ENCODE assay signal across 1 cellular context in the genomic region with DNA sequence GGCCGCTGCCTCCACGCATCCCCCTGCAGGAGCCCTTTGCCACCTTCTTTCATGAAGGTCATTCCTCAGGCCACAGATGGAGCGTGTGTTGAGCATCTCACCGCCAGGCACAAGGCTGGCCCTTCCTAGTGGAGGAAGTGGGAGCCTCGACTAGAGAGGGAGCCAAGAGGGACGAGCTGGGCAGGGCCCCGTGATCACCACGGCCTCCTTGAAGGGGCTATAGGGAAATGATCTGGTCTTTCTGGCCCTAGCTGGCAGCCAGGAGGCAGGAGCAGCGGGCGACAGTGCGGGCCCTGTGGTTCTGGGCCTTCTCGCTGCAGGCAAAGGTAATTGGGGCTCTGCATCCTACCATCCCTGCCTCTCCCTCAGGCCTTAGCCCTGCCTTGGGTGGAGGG.
TF ChIP-seq lines count a peak whose summit lies in the region.

No MANE protein-coding gene starts in this region.

TF ChIP-seq in WTC11, 78 proteins besides CTCF, POLR2A, EP300 and RAD21:
- TF ChIP-seq, protein P1, sequence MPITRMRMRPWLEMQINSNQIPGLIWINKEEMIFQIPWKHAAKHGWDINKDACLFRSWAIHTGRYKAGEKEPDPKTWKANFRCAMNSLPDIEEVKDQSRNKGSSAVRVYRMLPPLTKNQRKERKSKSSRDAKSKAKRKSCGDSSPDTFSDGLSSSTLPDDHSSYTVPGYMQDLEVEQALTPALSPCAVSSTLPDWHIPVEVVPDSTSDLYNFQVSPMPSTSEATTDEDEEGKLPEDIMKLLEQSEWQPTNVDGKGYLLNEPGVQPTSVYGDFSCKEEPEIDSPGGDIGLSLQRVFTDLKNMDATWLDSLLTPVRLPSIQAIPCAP (CRISPR knock-in tag; IDR thresholded peaks at IDR 0.05), result no peak
- no peak for TF ChIP-seq KAT7 (CRISPR knock-in tag; IDR thresholded peaks at IDR 0.05; ENCODE audit: borderline replicate concordance)
- TF ChIP-seq ZNF219 (CRISPR knock-in tag; IDR thresholded peaks at IDR 0.05; ENCODE audit: borderline replicate concordance), result no peak
- TF ChIP-seq, protein P2, sequence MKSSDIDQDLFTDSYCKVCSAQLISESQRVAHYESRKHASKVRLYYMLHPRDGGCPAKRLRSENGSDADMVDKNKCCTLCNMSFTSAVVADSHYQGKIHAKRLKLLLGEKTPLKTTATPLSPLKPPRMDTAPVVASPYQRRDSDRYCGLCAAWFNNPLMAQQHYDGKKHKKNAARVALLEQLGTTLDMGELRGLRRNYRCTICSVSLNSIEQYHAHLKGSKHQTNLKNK (CRISPR knock-in tag; IDR thresholded peaks at IDR 0.05), result no peak
- TF ChIP-seq ZNF138 (CRISPR knock-in tag; conservative IDR thresholded peaks at IDR 0.05), result no peak
- no peak for TF ChIP-seq GTF2I (CRISPR knock-in tag; conservative IDR thresholded peaks at IDR 0.05)
